20 cellular contexts compared by ENCODE assay signal in the genomic region with DNA sequence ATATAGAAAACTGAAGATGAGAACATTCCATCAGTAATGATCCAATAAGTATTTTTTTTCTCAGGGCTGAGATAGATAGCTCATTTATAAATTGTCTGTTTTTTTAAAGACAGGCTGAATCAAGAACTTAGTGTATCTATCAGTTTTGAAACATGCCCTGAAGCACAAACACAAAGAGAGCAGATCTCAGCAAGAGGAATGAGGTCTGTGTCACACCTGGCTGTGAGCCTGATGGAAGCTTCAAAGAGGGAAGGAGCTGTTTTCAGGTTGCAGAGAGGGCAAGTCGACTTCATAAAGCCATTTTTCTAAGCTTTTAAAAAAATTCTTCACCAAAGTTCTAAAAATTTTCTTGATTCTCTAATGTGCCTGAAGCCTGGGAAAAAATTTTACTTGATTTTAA.
DNase-seq lines count a peak whose midpoint lies in the region; ATAC-seq, FAIRE-seq and TF ChIP-seq lines count a peak whose summit lies in the region.
"Had no signal": no experiment of that assay in that cellular context is flagged by ENCODE, and none has a peak within 500 bp of the region (broad histone marks: within the 10 kb centered on the region; RNA-seq: fewer than 3 reads in every experiment).

No MANE protein-coding gene starts in this region.

- no peak for FAIRE-seq in D721Med (lab: Jason Lieb, UNC)
- FAIRE-seq: A204.1, H1, islet of Langerhans had no signal

- no peak for ATAC-seq in HG03097 (IDR thresholded peaks at IDR 0.05; ENCODE audit: low FRiP score, unreplicated experiment)
- ATAC-seq: activated naive CD4-positive, alpha-beta T cell treated with anti-CD3 and anti-CD28 coated beads, Interleukin-2, amount 50 U/mL, for 72 hours had no signal

- TF ChIP-seq CTCF in astrocyte of the cerebellum (IDR thresholded peaks at IDR 0.05; ENCODE audit: low read depth, low read length, missing control alignments) (no peak), D721Med (IDR thresholded peaks at IDR 0.05; ENCODE audit: insufficient read depth, missing control alignments) (no peak)

- DNase-seq in NCI-H748 (lab: John Stamatoyannopoulos, UW; ENCODE audit: unreplicated experiment) (peak; percentile 5), NCI-H748 treated with DMSO at 0.1 percent for 48 hours (lab: John Stamatoyannopoulos, UW) (no peak), astrocyte of the cerebellum (ENCODE audit: low read depth) (peak; percentile 26), glomerular visceral epithelial cell (ENCODE audit: extremely low spot score) (peak; percentile 5), D721Med (ENCODE audit: insufficient read length, low spot score) (no peak), SKM-1 (lab: John Stamatoyannopoulos, UW; ENCODE audit: unreplicated experiment) (no peak), midbrain (lab: John Stamatoyannopoulos, UW) (no peak)
- DNase-seq: activated CD4-positive, alpha-beta T cell treated with anti-CD3 and anti-CD28 coated beads for 1 hour; NCI-H1694; NCI-H446 treated with DMSO at 0.1 percent for 48 hours; SHP77 treated with DMSO at 0.1 percent for 48 hours; stimulated activated CD4-positive, alpha-beta T cell treated with anti-CD3 and anti-CD28 coated beads, Interleukin-4, amount 100 ng/mL, for 4 hours; substantia nigra; T-helper 9 cell had no signal

- in situ Hi-C loops in astrocyte of the cerebellum (cut with HindIII; ENCODE audit: low sequenced_read_pairs), result no loop called here

- H3K4me3 ChIP-seq in astrocyte of the cerebellum (ENCODE audit: low read depth, low read length), result no peak overlapping the region
- H3K4me3 ChIP-seq: esophagus muscularis mucosa had no signal

Comparison
In these comparisons a context has a peak if more than half of its experiments do, and no peak if none do; other contexts are left out.
1. DNase-seq: peak in NCI-H748 (single experiment), astrocyte of the cerebellum (single experiment) and glomerular visceral epithelial cell (single experiment); none in NCI-H748 treated with DMSO at 0.1 percent for 48 hours (single experiment), D721Med (single experiment), SKM-1 (single experiment) and midbrain (single experiment).